Comparison of ENCODE assay signal across 1 cellular context in genomic region chr20:2873747-2874041, GRCh38.
TF ChIP-seq lines count a peak whose summit lies in the region.

No MANE protein-coding gene starts in this region.

TF ChIP-seq in IMR-90, 13 proteins besides CTCF, POLR2A, EP300 and RAD21:
- TF ChIP-seq MAZ (IDR thresholded peaks at IDR 0.05; ENCODE audit: borderline replicate concordance, low read depth, low read length) (no peak), BHLHE40 (IDR thresholded peaks at IDR 0.05; ENCODE audit: low read depth, low read length) (0 out of 2 replicates have a peak, but pooled peaks have one; percentile 29)
